18 cellular contexts compared by ENCODE assay signal in genomic region chr10:72011468-72011867, GRCh38. TPM values are rescaled to one million over a fixed set of nuclear protein-coding genes. Genes with fewer than 3 reads are reported as not detected.
DNase-seq lines count a peak whose midpoint lies in the region; TF ChIP-seq lines count a peak whose summit lies in the region.
"Had no signal": no experiment of that assay in that cellular context is flagged by ENCODE, and none has a peak within 500 bp of the region (broad histone marks: within the 10 kb centered on the region; RNA-seq: fewer than 3 reads in every experiment).

No MANE protein-coding gene starts in this region.

- peak overlapping the region; percentile 78 for H3K4me2 ChIP-seq in BLaER1

- H3K27me3 ChIP-seq in BLaER1 (no peaks in the 10 kb centered on the region), sigmoid colon (no peaks in the 10 kb centered on the region)
- H3K27me3 ChIP-seq: thyroid gland had no signal

- H4K20me1 ChIP-seq in BLaER1: no peaks in the 10 kb centered on the region

- peaks cover 10% of the 10 kb centered on the region for H3K9me3 ChIP-seq in BLaER1
- H3K9me3 ChIP-seq in sigmoid colon: no peaks in the 10 kb centered on the region
- H3K9me3 ChIP-seq: thyroid gland had no signal

- intact Hi-C loops in sigmoid colon (cut with DNase I): no loop called here

- H3K27ac ChIP-seq in BLaER1 (no peak overlapping the region), angular gyrus (ENCODE audit: low read depth, low read length) (peak overlapping the region; percentile 98), sigmoid colon (peak overlapping the region; percentile 86 to 96 (median 90))

- H3K4me3 ChIP-seq in BLaER1 (no peak overlapping the region), sigmoid colon (no peak overlapping the region)
- H3K4me3 ChIP-seq: thyroid gland had no signal

- TF ChIP-seq CTCF in sigmoid colon (IDR thresholded peaks at IDR 0.05): no peak

- DNase-seq in medulla oblongata (ENCODE audit: extremely low spot score) (peak; percentile 87), sigmoid colon (no peak), HuH-7 (ENCODE audit: low spot score) (no peak), NAMALWA (ENCODE audit: low spot score) (no peak)
- DNase-seq in activated CD8-positive, alpha-beta memory T cell treated with anti-CD3 and anti-CD28 coated beads for 24 hours: no peak
- DNase-seq in stimulated activated CD4-positive, alpha-beta T cell treated with anti-CD3 and anti-CD28 coated beads, Interleukin-12 subunit alpha, Interleukin-12 subunit beta, amount 100 ng/mL, for 4 hours: no peak
- DNase-seq: activated CD4-positive, alpha-beta T cell treated with anti-CD3 and anti-CD28 coated beads, Interleukin-2, amount 10 ng/mL, durations not matched to agents 24 days and 14 days; activated CD8-positive, alpha-beta memory T cell treated with anti-CD3 and anti-CD28 coated beads, Interleukin-2, amount 50 U/mL, for 4 hours; activated effector memory CD4-positive, alpha-beta T cell treated with Interleukin-2 at 50 U/mL for 16 hours; CD8-positive, alpha-beta memory T cell; effector memory CD4-positive, alpha-beta T cell; islet precursor cell; NCI-H187; NCI-H345; SW 1271; thyroid gland had no signal

- WGBS in sigmoid colon, 2 donors: 90 to 93% methylated on average over 8 of the region's 8 CpGs

- H3K9ac ChIP-seq in BLaER1: no peak overlapping the region

- no peak for TF ChIP-seq POLR2A in sigmoid colon (IDR thresholded peaks at IDR 0.05)

- H3K36me3 ChIP-seq in BLaER1 (no peaks in the 10 kb centered on the region), sigmoid colon (peaks cover 0 to 21% (median 3%) of the 10 kb centered on the region in 4 donors)

- H3K4me1 ChIP-seq in BLaER1 (peaks cover 100% of the 10 kb centered on the region), sigmoid colon (peaks cover 0 to 82% (median 71%) of the 10 kb centered on the region in 4 donors)

- no peak for TF ChIP-seq EP300 in sigmoid colon (IDR thresholded peaks at IDR 0.05)

RNA-seq across cellular contexts. Expression of gene CHST3, which starts 47.3 kb away (rescaled TPM):
- 10 to 100 TPM; 12.8 to 25.5 (median 16.5) TPM for total RNA-seq in sigmoid colon
- polyA plus RNA-seq in sigmoid colon: 1 to 10 TPM in 1 of 3 donors, under 1 TPM in 2; 0.23 to 3.6 (median 0.60) TPM
- polyA plus RNA-seq: CD8-positive, alpha-beta memory T cell had no signal
